Comparison of ENCODE assay signal across 14 cellular contexts in genomic region chr22:50728523-50728931, GRCh38. TPM values are rescaled to one million over a fixed set of nuclear protein-coding genes. Genes with fewer than 3 reads are reported as not detected.
"Had no signal": no experiment of that assay in that cellular context is flagged by ENCODE, and none has a peak within 500 bp of the region (broad histone marks: within the 10 kb centered on the region; RNA-seq: fewer than 3 reads in every experiment).

No MANE protein-coding gene starts in this region.

- H3K9me3 ChIP-seq: esophagus squamous epithelium, neutrophil, psoas muscle, SK-N-SH, stomach, uterus had no signal

- H3K36me3 ChIP-seq: neutrophil, uterus had no signal

- H3K4me3 ChIP-seq: esophagus squamous epithelium, psoas muscle, stomach, uterus had no signal

- H3K27me3 ChIP-seq: neutrophil, uterus had no signal

- H3K4me3 Mint-ChIP-seq: activated naive CD4-positive, alpha-beta T cell treated with anti-CD3 and anti-CD28 coated beads, Interleukin-2, amount 50 U/mL, for 24 hours; T-helper 17 cell had no signal

- H3K27ac Mint-ChIP-seq: activated naive CD4-positive, alpha-beta T cell treated with anti-CD3 and anti-CD28 coated beads, Interleukin-2, amount 50 U/mL, for 24 hours had no signal

- H3K9me3 Mint-ChIP-seq: activated naive CD4-positive, alpha-beta T cell treated with anti-CD3 and anti-CD28 coated beads, Interleukin-2, amount 50 U/mL, for 24 hours had no signal

- H3K27ac ChIP-seq: esophagus squamous epithelium, neutrophil, psoas muscle, stomach, uterus had no signal

- H3K4me1 ChIP-seq: psoas muscle, uterus had no signal

- H3K27me3 Mint-ChIP-seq: activated naive CD4-positive, alpha-beta T cell treated with anti-CD3 and anti-CD28 coated beads, Interleukin-2, amount 50 U/mL, for 24 hours had no signal

- H3K4me2 ChIP-seq: SK-N-SH had no signal

- H3K9me2 ChIP-seq: SK-N-SH had no signal

- ATAC-seq: psoas muscle, T-helper 17 cell had no signal

- H3K36me3 Mint-ChIP-seq: activated naive CD4-positive, alpha-beta T cell treated with anti-CD3 and anti-CD28 coated beads, Interleukin-2, amount 50 U/mL, for 24 hours had no signal

- DNase-seq: activated CD4-positive, alpha-beta T cell treated with anti-CD3 and anti-CD28 coated beads, Interleukin-2, amount 50 U/mL, for 4 hours; activated T-cell treated with anti-CD3 and anti-CD28 coated beads, Interleukin-2, amount 50 U/mL, for 1 hour; esophagus squamous epithelium; foreskin fibroblast; SK-N-SH; stimulated activated CD4-positive, alpha-beta T cell treated with anti-CD3 and anti-CD28 coated beads, Interleukin-15, amount 100 ng/mL, for 24 hours; stimulated activated CD4-positive, alpha-beta T cell treated with anti-CD3 and anti-CD28 coated beads, Interleukin-4, amount 100 ng/mL, for 4 hours; stomach; T-helper 17 cell; uterus had no signal

RNA-seq across cellular contexts. Expression of gene ACR, which starts 9.5 kb away (rescaled TPM):
- total RNA-seq: esophagus squamous epithelium, myocyte, T-helper 17 cell had no signal
